ENCODE assay signal across 1 cellular context in the genomic region with DNA sequence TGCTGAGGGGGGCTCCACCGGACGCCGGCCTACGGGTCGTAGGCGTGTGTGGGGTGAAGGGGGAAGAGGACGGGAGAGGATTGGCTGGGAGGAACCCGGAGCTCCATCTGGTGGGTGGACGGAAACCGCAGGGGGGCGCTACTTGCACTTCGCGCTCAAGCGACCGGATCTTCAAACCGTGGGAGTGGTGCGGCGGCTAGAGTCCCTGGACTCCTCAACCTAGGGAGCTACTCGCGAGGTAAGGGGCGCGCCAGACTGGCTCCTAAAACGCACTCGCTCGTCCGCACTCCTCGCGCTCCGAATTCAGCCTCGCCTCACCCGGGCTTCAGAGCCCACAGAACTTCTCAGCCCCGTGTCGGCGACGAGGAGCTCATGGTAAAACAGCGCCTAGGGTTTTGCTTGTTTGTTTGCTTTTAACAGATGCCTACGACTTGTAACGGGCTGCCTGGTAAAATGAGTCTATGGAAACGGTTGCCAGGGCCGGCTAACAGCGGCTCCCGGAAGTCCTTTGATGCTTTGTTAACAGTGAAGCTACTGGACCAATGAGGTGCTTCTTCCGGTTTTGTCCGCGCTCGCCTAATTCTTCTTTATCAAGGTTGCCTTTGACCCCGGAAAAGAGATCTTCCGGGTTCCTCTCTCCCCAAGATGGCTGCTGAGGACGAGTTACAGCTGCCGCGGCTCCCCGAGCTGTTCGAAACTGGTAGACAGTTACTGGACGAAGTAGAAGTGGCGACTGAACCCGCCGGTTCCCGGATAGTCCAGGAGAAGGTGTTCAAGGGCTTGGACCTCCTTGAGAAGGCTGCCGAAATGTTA.
TF ChIP-seq lines count a peak whose summit lies in the region.

Gene IGBP1 (plus strand): TSS at position 145 of the 813 bp plus-strand sequence. CDS start 501 bp downstream, at position 646.

TF ChIP-seq in HepG2, 621 proteins besides CTCF, POLR2A, EP300 and RAD21 (continued from another document and continues in another):
- TF ChIP-seq MAF1 (CRISPR knock-in tag; IDR thresholded peaks at IDR 0.05; ENCODE audit: borderline replicate concordance), result no peak
- no peak for TF ChIP-seq CHD2 (IDR thresholded peaks at IDR 0.05; ENCODE audit: low read depth, low read length)
- TF ChIP-seq MEIS2 (CRISPR knock-in tag; IDR thresholded peaks at IDR 0.05), result no peak
- no peak for TF ChIP-seq AGO1 (IDR thresholded peaks at IDR 0.05; ENCODE audit: low read depth, low read length, poor library complexity, severe bottlenecking)
- TF ChIP-seq ZNF382 (CRISPR knock-in tag; IDR thresholded peaks at IDR 0.05; ENCODE audit: borderline replicate concordance), result no peak
- no peak for TF ChIP-seq FOXK2 (IDR thresholded peaks at IDR 0.05)
- no peak for TF ChIP-seq PCBP2 (optimal IDR thresholded peaks at IDR 0.05; ENCODE audit: low read depth, low read length, poor library complexity, severe bottlenecking)
- TF ChIP-seq ADNP (CRISPR knock-in tag; IDR thresholded peaks at IDR 0.05), result no peak
- TF ChIP-seq ARNTL (CRISPR knock-in tag; IDR thresholded peaks at IDR 0.05), result no peak
- no peak for TF ChIP-seq CHCHD3 (CRISPR knock-in tag; IDR thresholded peaks at IDR 0.05)
- TF ChIP-seq HNRNPUL1 (IDR thresholded peaks at IDR 0.05; ENCODE audit: low read depth, low read length), result no peak
- no peak for TF ChIP-seq ZMAT5 (CRISPR knock-in tag; IDR thresholded peaks at IDR 0.05; ENCODE audit: borderline replicate concordance, low read depth)
- TF ChIP-seq ZNF891 (CRISPR knock-in tag; IDR thresholded peaks at IDR 0.05), result no peak
- TF ChIP-seq PPARG (CRISPR knock-in tag; conservative IDR thresholded peaks at IDR 0.05), result no peak
- no peak for TF ChIP-seq PHF5A (CRISPR knock-in tag; IDR thresholded peaks at IDR 0.05; ENCODE audit: low read depth, unreplicated experiment)
- TF ChIP-seq, protein P1, sequence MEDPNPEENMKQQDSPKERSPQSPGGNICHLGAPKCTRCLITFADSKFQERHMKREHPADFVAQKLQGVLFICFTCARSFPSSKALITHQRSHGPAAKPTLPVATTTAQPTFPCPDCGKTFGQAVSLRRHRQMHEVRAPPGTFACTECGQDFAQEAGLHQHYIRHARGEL (CRISPR knock-in tag; IDR thresholded peaks at IDR 0.05), result no peak
- TF ChIP-seq ATF7 (IDR thresholded peaks at IDR 0.05), result no peak
- no peak for TF ChIP-seq ATF7 (CRISPR knock-in tag; IDR thresholded peaks at IDR 0.05)
- no peak for TF ChIP-seq CC2D1A (CRISPR knock-in tag; IDR thresholded peaks at IDR 0.05)
- TF ChIP-seq, protein P2, sequence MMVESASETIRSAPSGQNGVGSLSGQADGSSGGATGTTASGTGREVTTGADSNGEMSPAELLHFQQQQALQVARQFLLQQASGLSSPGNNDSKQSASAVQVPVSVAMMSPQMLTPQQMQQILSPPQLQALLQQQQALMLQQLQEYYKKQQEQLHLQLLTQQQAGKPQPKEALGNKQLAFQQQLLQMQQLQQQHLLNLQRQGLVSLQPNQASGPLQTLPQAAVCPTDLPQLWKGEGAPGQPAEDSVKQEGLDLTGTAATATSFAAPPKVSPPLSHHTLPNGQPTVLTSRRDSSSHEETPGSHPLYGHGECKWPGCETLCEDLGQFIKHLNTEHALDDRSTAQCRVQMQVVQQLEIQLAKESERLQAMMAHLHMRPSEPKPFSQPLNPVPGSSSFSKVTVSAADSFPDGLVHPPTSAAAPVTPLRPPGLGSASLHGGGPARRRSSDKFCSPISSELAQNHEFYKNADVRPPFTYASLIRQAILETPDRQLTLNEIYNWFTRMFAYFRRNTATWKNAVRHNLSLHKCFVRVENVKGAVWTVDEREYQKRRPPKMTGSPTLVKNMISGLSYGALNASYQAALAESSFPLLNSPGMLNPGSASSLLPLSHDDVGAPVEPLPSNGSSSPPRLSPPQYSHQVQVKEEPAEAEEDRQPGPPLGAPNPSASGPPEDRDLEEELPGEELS (CRISPR knock-in tag; IDR thresholded peaks at IDR 0.05), result no peak
- no peak for TF ChIP-seq SP5 (CRISPR knock-in tag; IDR thresholded peaks at IDR 0.05; ENCODE audit: borderline replicate concordance, low read depth)
- no peak for TF ChIP-seq SRSF1 (optimal IDR thresholded peaks at IDR 0.05; ENCODE audit: low read depth, low read length)
- TF ChIP-seq RCOR2 (CRISPR knock-in tag; IDR thresholded peaks at IDR 0.05), result no peak
- TF ChIP-seq ZZZ3 (CRISPR knock-in tag; IDR thresholded peaks at IDR 0.05; ENCODE audit: borderline replicate concordance), result no peak
- TF ChIP-seq ISX (CRISPR knock-in tag; conservative IDR thresholded peaks at IDR 0.05), result no peak
- no peak for TF ChIP-seq ZNF883 (CRISPR knock-in tag; IDR thresholded peaks at IDR 0.05; ENCODE audit: not compliant biosample characterization)
- peak; percentile 74 for TF ChIP-seq PHF20 (CRISPR knock-in tag; IDR thresholded peaks at IDR 0.05)
- TF ChIP-seq, protein P3, sequence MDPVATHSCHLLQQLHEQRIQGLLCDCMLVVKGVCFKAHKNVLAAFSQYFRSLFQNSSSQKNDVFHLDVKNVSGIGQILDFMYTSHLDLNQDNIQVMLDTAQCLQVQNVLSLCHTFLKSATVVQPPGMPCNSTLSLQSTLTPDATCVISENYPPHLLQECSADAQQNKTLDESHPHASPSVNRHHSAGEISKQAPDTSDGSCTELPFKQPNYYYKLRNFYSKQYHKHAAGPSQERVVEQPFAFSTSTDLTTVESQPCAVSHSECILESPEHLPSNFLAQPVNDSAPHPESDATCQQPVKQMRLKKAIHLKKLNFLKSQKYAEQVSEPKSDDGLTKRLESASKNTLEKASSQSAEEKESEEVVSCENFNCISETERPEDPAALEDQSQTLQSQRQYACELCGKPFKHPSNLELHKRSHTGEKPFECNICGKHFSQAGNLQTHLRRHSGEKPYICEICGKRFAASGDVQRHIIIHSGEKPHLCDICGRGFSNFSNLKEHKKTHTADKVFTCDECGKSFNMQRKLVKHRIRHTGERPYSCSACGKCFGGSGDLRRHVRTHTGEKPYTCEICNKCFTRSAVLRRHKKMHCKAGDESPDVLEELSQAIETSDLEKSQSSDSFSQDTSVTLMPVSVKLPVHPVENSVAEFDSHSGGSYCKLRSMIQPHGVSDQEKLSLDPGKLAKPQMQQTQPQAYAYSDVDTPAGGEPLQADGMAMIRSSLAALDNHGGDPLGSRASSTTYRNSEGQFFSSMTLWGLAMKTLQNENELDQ (CRISPR knock-in tag; IDR thresholded peaks at IDR 0.05; ENCODE audit: borderline replicate concordance), result no peak
- TF ChIP-seq CBX5 (CRISPR knock-in tag; IDR thresholded peaks at IDR 0.05; ENCODE audit: borderline replicate concordance), result no peak
- TF ChIP-seq RERE (CRISPR knock-in tag; IDR thresholded peaks at IDR 0.05; ENCODE audit: low read depth), result no peak
- no peak for TF ChIP-seq IKZF4 (CRISPR knock-in tag; IDR thresholded peaks at IDR 0.05; ENCODE audit: borderline replicate concordance, low read depth, not compliant biosample characterization)
- TF ChIP-seq KDM4B (CRISPR knock-in tag; IDR thresholded peaks at IDR 0.05), result no peak
- TF ChIP-seq ZNF691 (CRISPR knock-in tag; IDR thresholded peaks at IDR 0.05; ENCODE audit: borderline replicate concordance, low read depth), result no peak
- TF ChIP-seq ATAD3A (CRISPR knock-in tag; IDR thresholded peaks at IDR 0.05), result no peak
- no peak for TF ChIP-seq ZIK1 (CRISPR knock-in tag; IDR thresholded peaks at IDR 0.05; ENCODE audit: borderline replicate concordance, low read depth)
- TF ChIP-seq PRPF4 (IDR thresholded peaks at IDR 0.05; ENCODE audit: low read depth, low read length, poor library complexity, severe bottlenecking), result no peak
- no peak for TF ChIP-seq ZNF549 (CRISPR knock-in tag; IDR thresholded peaks at IDR 0.05)
- no peak for TF ChIP-seq ZNF615 (CRISPR knock-in tag; IDR thresholded peaks at IDR 0.05; ENCODE audit: borderline replicate concordance)
- peak; percentile 28; the same call in 1 of the 2 replicates for TF ChIP-seq SOX5 (CRISPR knock-in tag; IDR thresholded peaks at IDR 0.05; ENCODE audit: borderline replicate concordance)
- TF ChIP-seq ATF7-NPFF (CRISPR knock-in tag; IDR thresholded peaks at IDR 0.05; ENCODE audit: low read depth), result no peak
- TF ChIP-seq ZNF550 (CRISPR knock-in tag; IDR thresholded peaks at IDR 0.05; ENCODE audit: borderline replicate concordance), result no peak
- 0 out of 2 replicates have a peak, but pooled peaks have one; percentile 24 for TF ChIP-seq ZNF274 (CRISPR knock-in tag; IDR thresholded peaks at IDR 0.05)
- TF ChIP-seq ZKSCAN5 (CRISPR knock-in tag; IDR thresholded peaks at IDR 0.05), result no peak
- no peak for TF ChIP-seq ZNF569 (CRISPR knock-in tag; IDR thresholded peaks at IDR 0.05; ENCODE audit: borderline replicate concordance)
- TF ChIP-seq MLX (CRISPR knock-in tag; IDR thresholded peaks at IDR 0.05), result no peak
- TF ChIP-seq ZNF256 (CRISPR knock-in tag; conservative IDR thresholded peaks at IDR 0.05), result no peak
- no peak for TF ChIP-seq MYNN (CRISPR knock-in tag; IDR thresholded peaks at IDR 0.05; ENCODE audit: low read depth)
- TF ChIP-seq MXI1 (IDR thresholded peaks at IDR 0.05; ENCODE audit: borderline replicate concordance, low read depth, low read length), result peak; percentile 33; the same call in 1 of the 3 replicates
- no peak for TF ChIP-seq ZFP1 (CRISPR knock-in tag; IDR thresholded peaks at IDR 0.05)
- TF ChIP-seq YY1 (IDR thresholded peaks at IDR 0.05; ENCODE audit: insufficient read depth, insufficient replicate concordance, low read depth, low read length), result peak; percentile 93
- TF ChIP-seq GFI1 (CRISPR knock-in tag; IDR thresholded peaks at IDR 0.05; ENCODE audit: borderline replicate concordance), result no peak
- peak; percentile 56; the same call in 1 of the 2 replicates for TF ChIP-seq SNAI1 (CRISPR knock-in tag; IDR thresholded peaks at IDR 0.05; ENCODE audit: borderline replicate concordance)
- TF ChIP-seq TFE3 (CRISPR knock-in tag; IDR thresholded peaks at IDR 0.05), result no peak
- no peak for TF ChIP-seq ZNF772 (CRISPR knock-in tag; IDR thresholded peaks at IDR 0.05)
- no peak for TF ChIP-seq TBL1XR1 (IDR thresholded peaks at IDR 0.05; ENCODE audit: borderline replicate concordance, low read length, partially characterized antibody)
